ENCODE assay signal across 8 cellular contexts in genomic region chr5:57187977-57188376, GRCh38. TPM values are rescaled to one million over a fixed set of nuclear protein-coding genes. Genes with fewer than 3 reads are reported as not detected.
A peak's percentile ranks its signal among the peaks of the same experiment; 100 is the strongest.
DNase-seq lines count a peak whose midpoint lies in the region; ATAC-seq and TF ChIP-seq lines count a peak whose summit lies in the region.
"Not testable (repeated sequence)": the region's sequence is repeated elsewhere in the genome, so short reads cannot be mapped to it uniquely, and the experiment has no call there.

No MANE protein-coding gene starts in this region.

- TF ChIP-seq CTCF in CD14-positive monocyte (IDR thresholded peaks at IDR 0.05); activated CD8-positive, alpha-beta T cell treated with anti-CD3 and anti-CD28 coated beads for 36 hours (IDR thresholded peaks at IDR 0.05); hepatocyte (IDR thresholded peaks at IDR 0.05; ENCODE audit: poor library complexity); neural progenitor cell (IDR thresholded peaks at IDR 0.05): not testable (repeated sequence)

- not testable (repeated sequence) for H3K36me3 ChIP-seq in hepatocyte (replicated peaks; ENCODE audit: insufficient read depth, low read depth); neural progenitor cell

- H3K9ac ChIP-seq in neural progenitor cell: not testable (repeated sequence)

- H3K4me2 ChIP-seq in hepatocyte: peak overlapping the region; percentile 51
- H3K4me2 ChIP-seq in neural progenitor cell: peak overlapping the region; percentile 34

- not testable (repeated sequence) for H3K27me3 ChIP-seq in hepatocyte, neural progenitor cell

- H3K4me1 ChIP-seq in hepatocyte (ENCODE audit: insufficient read depth); neural progenitor cell: not testable (repeated sequence)

- not testable (repeated sequence) for H3K4me3 ChIP-seq in hepatocyte, neural progenitor cell

- CTCF ChIA-PET in activated CD8-positive, alpha-beta T cell treated with anti-CD3 and anti-CD28 coated beads for 36 hours (lab: Charles Lee): interaction anchor here (0.6 to 1.9 kb wide), 4 partner anchors 15 to 50 kb away, joined by 3 to 5 read pairs (median 4); no protein-coding TSS in a partner anchor

- H3K27me3 Mint-ChIP-seq in CD14-positive monocyte (ENCODE audit: low read depth in 3 of 3); IgD-negative memory B cell; T-helper 1 cell treated with Interleukin-12 subunit alpha and Interleukin-12 subunit beta and Interleukin-4 antibody, amounts not matched to agents 30 μg/mL and 1 μg/mL, for 36 hours (ENCODE audit: low read depth); activated CD8-positive, alpha-beta T cell treated with anti-CD3 and anti-CD28 coated beads for 36 hours; activated naive CD8-positive, alpha-beta T cell treated with anti-CD3 and anti-CD28 coated beads for 36 hours; neural progenitor cell (ENCODE audit: insufficient read depth, low read depth): not testable (repeated sequence)

- WGBS in hepatocyte (ENCODE audit: low lambda C conversion rate, missing lambda C conversion rate): 94% methylated on average over 4 of the region's 4 CpGs

- peaks cover 100% of the 10 kb centered on the region for H3K79me2 ChIP-seq in hepatocyte
- H3K79me2 ChIP-seq in neural progenitor cell (ENCODE audit: low read depth): peaks cover 100% of the 10 kb centered on the region

- peak; percentile 51 for ATAC-seq in GM19438 (IDR thresholded peaks at IDR 0.05; ENCODE audit: low read depth, unreplicated experiment)
- ATAC-seq in activated CD8-positive, alpha-beta T cell treated with anti-CD3 and anti-CD28 coated beads for 36 hours: not testable (repeated sequence)

- H3K27ac Mint-ChIP-seq in CD14-positive monocyte (peak overlapping the region; percentile 6 to 85 (median 44)), IgD-negative memory B cell (peak overlapping the region; percentile 30 to 73 (median 67)), neural progenitor cell (peak overlapping the region; percentile 29)
- peak overlapping the region; percentile 49 for H3K27ac Mint-ChIP-seq in T-helper 1 cell treated with Interleukin-12 subunit alpha and Interleukin-12 subunit beta and Interleukin-4 antibody, amounts not matched to agents 30 μg/mL and 1 μg/mL, for 36 hours
- peak overlapping the region; percentile 55 for H3K27ac Mint-ChIP-seq in activated CD8-positive, alpha-beta T cell treated with anti-CD3 and anti-CD28 coated beads for 36 hours
- H3K27ac Mint-ChIP-seq in activated naive CD8-positive, alpha-beta T cell treated with anti-CD3 and anti-CD28 coated beads for 36 hours: peak overlapping the region; percentile 42

- H3K4me1 Mint-ChIP-seq in CD14-positive monocyte (peaks cover 47% of the 10 kb centered on the region), IgD-negative memory B cell (peaks cover 52 to 69% (median 68%) of the 10 kb centered on the region in 3 donors), neural progenitor cell (peaks cover 29% of the 10 kb centered on the region)
- H3K4me1 Mint-ChIP-seq in T-helper 1 cell treated with Interleukin-12 subunit alpha and Interleukin-12 subunit beta and Interleukin-4 antibody, amounts not matched to agents 30 μg/mL and 1 μg/mL, for 36 hours (ENCODE audit: low read depth): peaks cover 51% of the 10 kb centered on the region
- H3K4me1 Mint-ChIP-seq in activated CD8-positive, alpha-beta T cell treated with anti-CD3 and anti-CD28 coated beads for 36 hours (ENCODE audit: low read depth): peaks cover 73% of the 10 kb centered on the region
- peaks cover 74% of the 10 kb centered on the region for H3K4me1 Mint-ChIP-seq in activated naive CD8-positive, alpha-beta T cell treated with anti-CD3 and anti-CD28 coated beads for 36 hours

- POLR2A ChIA-PET in activated CD8-positive, alpha-beta T cell treated with anti-CD3 and anti-CD28 coated beads for 36 hours (lab: Charles Lee): interaction anchor here (0.7 to 2.2 kb wide), 4 partner anchors 9 to 41 kb away, joined by 3 to 5 read pairs (median 3); no protein-coding TSS in a partner anchor

- H4K20me1 ChIP-seq in hepatocyte (ENCODE audit: insufficient read depth, poor library complexity, severe bottlenecking) (peaks cover 100% of the 10 kb centered on the region), neural progenitor cell (ENCODE audit: low read depth) (peaks cover 100% of the 10 kb centered on the region)

- intact Hi-C loops in CD14-positive monocyte (cut with micrococcal nuclease); activated CD8-positive, alpha-beta T cell treated with anti-CD3 and anti-CD28 coated beads for 36 hours (cut with micrococcal nuclease): not testable (repeated sequence)

- not testable (repeated sequence) for H3K9me3 Mint-ChIP-seq in CD14-positive monocyte; IgD-negative memory B cell; T-helper 1 cell treated with Interleukin-12 subunit alpha and Interleukin-12 subunit beta and Interleukin-4 antibody, amounts not matched to agents 30 μg/mL and 1 μg/mL, for 36 hours; activated CD8-positive, alpha-beta T cell treated with anti-CD3 and anti-CD28 coated beads for 36 hours; activated naive CD8-positive, alpha-beta T cell treated with anti-CD3 and anti-CD28 coated beads for 36 hours
- peaks cover 13% of the 10 kb centered on the region for H3K9me3 Mint-ChIP-seq in neural progenitor cell

- not testable (repeated sequence) for H2AFZ ChIP-seq in hepatocyte; neural progenitor cell (replicated peaks)

- not testable (repeated sequence) for H3K9me2 ChIP-seq in hepatocyte (replicated peaks; ENCODE audit: insufficient read depth)

- H3K4me3 Mint-ChIP-seq in CD14-positive monocyte (peak overlapping the region in 1 of 2 donors; percentile 65), IgD-negative memory B cell (peak overlapping the region; percentile 54 to 89 (median 67))
- peak overlapping the region; percentile 38 for H3K4me3 Mint-ChIP-seq in T-helper 1 cell treated with Interleukin-12 subunit alpha and Interleukin-12 subunit beta and Interleukin-4 antibody, amounts not matched to agents 30 μg/mL and 1 μg/mL, for 36 hours
- H3K4me3 Mint-ChIP-seq in activated CD8-positive, alpha-beta T cell treated with anti-CD3 and anti-CD28 coated beads for 36 hours; neural progenitor cell: not testable (repeated sequence)
- H3K4me3 Mint-ChIP-seq in activated naive CD8-positive, alpha-beta T cell treated with anti-CD3 and anti-CD28 coated beads for 36 hours: peak overlapping the region; percentile 40

- H3K9me3 ChIP-seq in hepatocyte (ENCODE audit: low read depth); neural progenitor cell (ENCODE audit: low read depth): not testable (repeated sequence)

- not testable (repeated sequence) for H3K27ac ChIP-seq in hepatocyte, neural progenitor cell

- not testable (repeated sequence) for DNase-seq in CD14-positive monocyte (ENCODE audit: low spot score); activated CD8-positive, alpha-beta T cell treated with anti-CD3 and anti-CD28 coated beads for 36 hours; activated naive CD8-positive, alpha-beta T cell treated with anti-CD3 and anti-CD28 coated beads for 36 hours; hepatocyte (ENCODE audit: low spot score); neural progenitor cell (ENCODE audit: low spot score)

- peaks cover 17 to 67% of the 10 kb centered on the region in 2 donors for H3K36me3 Mint-ChIP-seq in CD14-positive monocyte
- H3K36me3 Mint-ChIP-seq in IgD-negative memory B cell: peaks cover 16% of the 10 kb centered on the region
- H3K36me3 Mint-ChIP-seq in T-helper 1 cell treated with Interleukin-12 subunit alpha and Interleukin-12 subunit beta and Interleukin-4 antibody, amounts not matched to agents 30 μg/mL and 1 μg/mL, for 36 hours (ENCODE audit: low read depth): peaks cover 37% of the 10 kb centered on the region
- peaks cover 52% of the 10 kb centered on the region for H3K36me3 Mint-ChIP-seq in activated CD8-positive, alpha-beta T cell treated with anti-CD3 and anti-CD28 coated beads for 36 hours (ENCODE audit: low read depth)
- peaks cover 49% of the 10 kb centered on the region for H3K36me3 Mint-ChIP-seq in activated naive CD8-positive, alpha-beta T cell treated with anti-CD3 and anti-CD28 coated beads for 36 hours
- peaks cover 41% of the 10 kb centered on the region for H3K36me3 Mint-ChIP-seq in neural progenitor cell

- not testable (repeated sequence) for H3F3A ChIP-seq in neural progenitor cell (ENCODE audit: low read depth)

RNA-seq across cellular contexts. Expression of gene GPBP1, which starts 14.1 kb away (rescaled TPM):
- polyA plus RNA-seq in CD14-positive monocyte (10 to 100 TPM; 23.2 to 43.7 TPM), IgD-negative memory B cell (83.3 TPM), hepatocyte (47.0 and 49.0 TPM in 2 replicates)
- 10 to 100 TPM; 87.9 to 88.5 TPM for total RNA-seq in activated CD8-positive, alpha-beta T cell treated with anti-CD3 and anti-CD28 coated beads for 36 hours
- total RNA-seq in activated naive CD8-positive, alpha-beta T cell treated with anti-CD3 and anti-CD28 coated beads for 36 hours: 10 to 100 TPM; 82.2 to 84.6 TPM
- total RNA-seq in hepatocyte (86.1 and 95.4 TPM in 2 replicates), neural progenitor cell (ENCODE audit: low replicate concordance) (179 and 321 TPM in 2 replicates)
